Comparison of ENCODE assay signal across 8 cellular contexts in genomic region chr15:40769310-40770146, GRCh38. TPM values are rescaled to one million over a fixed set of nuclear protein-coding genes. Genes with fewer than 3 reads are reported as not detected.
DNase-seq lines count a peak whose midpoint lies in the region; ATAC-seq and TF ChIP-seq lines count a peak whose summit lies in the region.

A gene with protein sequence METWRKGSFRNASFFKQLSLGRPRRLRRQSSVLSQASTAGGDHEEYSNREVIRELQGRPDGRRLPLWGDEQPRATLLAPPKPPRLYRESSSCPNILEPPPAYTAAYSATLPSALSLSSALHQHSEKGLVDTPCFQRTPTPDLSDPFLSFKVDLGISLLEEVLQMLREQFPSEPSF (plus strand): TSS chr15:40769980. CDS start chr15:40770496, 516 bp downstream.

- no peak within 1 kb of the TSS for H3K4me3 Mint-ChIP-seq in chondrocyte (ENCODE audit: unreplicated experiment)
- H3K4me3 Mint-ChIP-seq in natural killer cell treated with Interleukin-12 subunit alpha and Interleukin-12 subunit beta and Interleukin-15 and Interleukin-18, amount 100 ng/mL, for 72 hours, result peak within 1 kb of the TSS; percentile 30

- peaks cover 37% of the 10 kb centered on the region for H3K4me1 Mint-ChIP-seq in chondrocyte (ENCODE audit: low read depth)
- H3K4me1 Mint-ChIP-seq in natural killer cell treated with Interleukin-12 subunit alpha and Interleukin-12 subunit beta and Interleukin-15 and Interleukin-18, amount 100 ng/mL, for 72 hours (ENCODE audit: low read depth in 2 of 2), result peaks cover 25 to 33% of the 10 kb centered on the region in 2 donors

- peak within 1 kb of the TSS; percentile 57 for H3K27ac Mint-ChIP-seq in chondrocyte (ENCODE audit: unreplicated experiment)
- peak within 1 kb of the TSS; percentile 55 to 89 for H3K27ac Mint-ChIP-seq in natural killer cell treated with Interleukin-12 subunit alpha and Interleukin-12 subunit beta and Interleukin-15 and Interleukin-18, amount 100 ng/mL, for 72 hours

- peak; percentile 88 for DNase-seq in COR-L47 (lab: John Stamatoyannopoulos, UW)
- peak; percentile 96 for DNase-seq in M059J (ENCODE audit: low read depth)
- peak; percentile 48 for DNase-seq in activated CD4-positive, CD25-positive, alpha-beta regulatory T cell treated with anti-CD3 and anti-CD28 coated beads, Interleukin-2, amount 50 U/mL, for 72 hours
- no peak for DNase-seq in chondrocyte (ENCODE audit: low spot score)
- peak; percentile 60 for DNase-seq in natural killer cell treated with Interleukin-12 subunit alpha and Interleukin-12 subunit beta and Interleukin-15 and Interleukin-18, amount 100 ng/mL, for 72 hours (ENCODE audit: low spot score)
- peak; percentile 88 for DNase-seq in ureter (ENCODE audit: low spot score)

- no peaks in the 10 kb centered on the region for H3K27me3 Mint-ChIP-seq in chondrocyte (ENCODE audit: low read depth)
- H3K27me3 Mint-ChIP-seq in natural killer cell treated with Interleukin-12 subunit alpha and Interleukin-12 subunit beta and Interleukin-15 and Interleukin-18, amount 100 ng/mL, for 72 hours, result no peaks in the 10 kb centered on the region

- TF ChIP-seq CTCF in chondrocyte (IDR thresholded peaks at IDR 0.05), result no peak

- ATAC-seq in GM21367 (IDR thresholded peaks at IDR 0.05; ENCODE audit: unreplicated experiment) (peak; percentile 37), HG03439 (IDR thresholded peaks at IDR 0.05; ENCODE audit: unreplicated experiment) (no peak)
- peak; percentile 48 to 65 for ATAC-seq in natural killer cell treated with Interleukin-12 subunit alpha and Interleukin-12 subunit beta and Interleukin-15 and Interleukin-18, amount 100 ng/mL, for 72 hours

- no peaks in the 10 kb centered on the region for H3K9me3 Mint-ChIP-seq in chondrocyte (ENCODE audit: low read depth)
- no peaks in the 10 kb centered on the region for H3K9me3 Mint-ChIP-seq in natural killer cell treated with Interleukin-12 subunit alpha and Interleukin-12 subunit beta and Interleukin-15 and Interleukin-18, amount 100 ng/mL, for 72 hours

- peaks cover 6% of the 10 kb centered on the region for H3K36me3 Mint-ChIP-seq in chondrocyte (ENCODE audit: low read depth)
- peaks cover 3% of the 10 kb centered on the region for H3K36me3 Mint-ChIP-seq in natural killer cell treated with Interleukin-12 subunit alpha and Interleukin-12 subunit beta and Interleukin-15 and Interleukin-18, amount 100 ng/mL, for 72 hours

RNA-seq across cellular contexts. Expression of the gene that starts here (rescaled TPM):
- total RNA-seq in M059J (2014; rRNA removed; shearing (Covaris generic)), result 0.05 and 0.49 TPM in 2 replicates
- total RNA-seq in chondrocyte, result 0.12 TPM in 1 of 3 replicates, not detected in the others
- under 1 TPM; 0.12 to 0.22 TPM for total RNA-seq in natural killer cell treated with Interleukin-12 subunit alpha and Interleukin-12 subunit beta and Interleukin-15 and Interleukin-18, amount 100 ng/mL, for 72 hours
- 0.52 TPM for total RNA-seq in ureter

Comparison
In these comparisons a context has a peak if more than half of its experiments do, and no peak if none do; other contexts are left out.
1. Peak in DNase-seq in M059J; RNA of the gene not detected or under 1 TPM.
2. Peak in DNase-seq and ATAC-seq in natural killer cell treated with Interleukin-12 subunit alpha and Interleukin-12 subunit beta and Interleukin-15 and Interleukin-18, amount 100 ng/mL, for 72 hours; RNA of the gene not detected or under 1 TPM.
3. Peak in DNase-seq in ureter; RNA of the gene not detected or under 1 TPM.